8 cellular contexts compared by ENCODE assay signal in the genomic region with DNA sequence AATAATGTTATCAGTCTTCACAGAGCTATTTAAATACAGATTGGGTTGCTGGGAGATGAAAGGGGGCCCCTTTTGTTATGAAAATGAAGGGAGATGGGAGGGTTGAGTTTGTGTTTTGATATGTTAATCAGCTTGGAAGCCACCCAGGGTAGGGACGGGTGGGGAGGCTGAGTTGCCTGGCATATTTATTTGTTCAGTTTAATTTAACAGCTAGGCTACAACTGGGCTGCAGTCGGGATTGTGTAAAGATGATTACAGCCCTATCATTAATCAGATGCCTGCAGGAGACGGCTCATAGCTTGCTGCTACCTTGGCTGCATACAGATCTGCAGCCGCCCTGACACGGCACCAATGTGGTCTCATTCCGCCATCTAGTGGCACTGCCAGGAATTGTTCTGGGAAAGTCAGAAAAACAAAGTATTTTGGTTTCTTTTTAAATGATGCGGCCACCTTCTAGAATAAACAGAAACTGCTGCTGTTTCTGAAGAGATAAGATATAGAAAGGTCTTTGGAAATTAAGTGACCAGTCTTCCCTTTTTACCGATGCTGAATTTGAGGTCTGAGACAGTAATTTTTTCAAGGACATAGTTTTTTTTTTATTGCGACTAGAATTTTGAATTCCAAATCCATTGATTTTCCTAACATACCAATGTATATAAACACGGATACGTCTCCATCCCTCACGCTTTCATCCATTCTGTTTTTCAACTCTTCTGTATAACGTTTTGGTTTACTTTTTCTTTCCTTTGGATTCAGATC.
A peak's percentile ranks its signal among the peaks of the same experiment; 100 is the strongest.
DNase-seq lines count a peak whose midpoint lies in the region; ATAC-seq and TF ChIP-seq lines count a peak whose summit lies in the region.

No MANE protein-coding gene starts in this region.

- H2AFZ ChIP-seq in PC-3 (ENCODE audit: low read length) (peak overlapping the region; percentile 77), neuronal stem cell (ENCODE audit: low read length) (peak overlapping the region; percentile 53)

- no peak overlapping the region for H2BK5ac ChIP-seq in neuronal stem cell (ENCODE audit: low read length)

- H2AK5ac ChIP-seq in neuronal stem cell (ENCODE audit: low read depth, low read length): no peak overlapping the region

- H2BK12ac ChIP-seq in neuronal stem cell (ENCODE audit: low read length): no peak overlapping the region

- H3K18ac ChIP-seq in neuronal stem cell (ENCODE audit: low read length): no peak overlapping the region

- intact Hi-C loops in PC-3 (cut with micrococcal nuclease): loop anchor here (10.0 kb wide), 1 partner anchor 1286 kb away; no protein-coding TSS in a partner anchor

- H3K4me3 ChIP-seq in PC-3 (ENCODE audit: low read length): peak overlapping the region; percentile 61
- H3K4me3 ChIP-seq in neuronal stem cell (ENCODE audit: low read length in 2 of 2): no peak overlapping the region

- WGBS in neuronal stem cell (ENCODE audit: extremely low coverage in 2 of 2, insufficient read length in 2 of 2, insufficient replicate concordance in 1 of 2), 2 donors: no CpG with 5 or more reads among the region's 13 CpGs

- peak; percentile 76 for TF ChIP-seq CTCF in PC-3 (conservative IDR thresholded peaks at IDR 0.05; ENCODE audit: low read depth, low read length)
- peak; percentile 93 for TF ChIP-seq CTCF in foreskin keratinocyte (conservative IDR thresholded peaks at IDR 0.05)

- no peak overlapping the region for H4K8ac ChIP-seq in neuronal stem cell (ENCODE audit: low read depth, low read length)

- no peak overlapping the region for H3K14ac ChIP-seq in neuronal stem cell (ENCODE audit: low read length)

- H4K91ac ChIP-seq in neuronal stem cell (ENCODE audit: low read depth, low read length, poor library complexity): no peak overlapping the region

- H3K79me1 ChIP-seq in neuronal stem cell (ENCODE audit: low read depth, low read length): no peaks in the 10 kb centered on the region

- H4K20me1 ChIP-seq in PC-3 (ENCODE audit: low read length): no peaks in the 10 kb centered on the region

- H3K4ac ChIP-seq in neuronal stem cell (ENCODE audit: low read length): no peak overlapping the region

- DNase-seq in C1 segment of cervical spinal cord (lab: John Stamatoyannopoulos, UW) (peak in 11 of 14 donors; percentile 1 to 59 (median 25)), HCEC 1CT (peak; percentile 35), PC-3 (peak; percentile 66), foreskin keratinocyte (peak; percentile 17 to 42), neuronal stem cell (ENCODE audit: low spot score) (peak; percentile 70), stromal cell of bone marrow (ENCODE audit: low read depth) (peak; percentile 29)
- DNase-seq in activated T-helper 9 cell treated with anti-CD3 and anti-CD28 coated beads, Interleukin-2, amount 50 U/mL, for 16 hours (ENCODE audit: low read depth): peak; percentile 24

- no TSS peak for BruUV-seq in PC-3 (replicated peaks; lab: Mats Ljungman, UMichigan)

- peaks cover 4% of the 10 kb centered on the region; the same call in 1 of the 2 replicates for H3K4me1 ChIP-seq in PC-3 (ENCODE audit: insufficient read depth, low read length)
- H3K4me1 ChIP-seq in foreskin keratinocyte: no peaks in the 10 kb centered on the region
- peaks cover 0 to 7% of the 10 kb centered on the region in 2 donors for H3K4me1 ChIP-seq in neuronal stem cell (ENCODE audit: control insufficient read depth in 2 of 2, insufficient read depth in 1 of 2, low read depth in 1 of 2, low read length in 2 of 2)

- H3K9me2 ChIP-seq in PC-3 (replicated peaks; ENCODE audit: low read length): no peaks in the 10 kb centered on the region

- H3K4me2 ChIP-seq in PC-3 (ENCODE audit: low read length) (peak overlapping the region; percentile 86), neuronal stem cell (ENCODE audit: insufficient read depth, low read length, poor library complexity, severe bottlenecking) (no peak overlapping the region)

- H2BK15ac ChIP-seq in neuronal stem cell (ENCODE audit: low read length): no peak overlapping the region

- no peaks in the 10 kb centered on the region for H3K79me2 ChIP-seq in PC-3 (ENCODE audit: low read length)

- no peak overlapping the region for H3K23ac ChIP-seq in neuronal stem cell (ENCODE audit: low read depth, low read length, poor library complexity)

- POLR2A ChIA-PET in PC-3 (lab: Charles Lee; ENCODE audit: unreplicated experiment): no interaction called here

- H3K9me3 ChIP-seq in PC-3 (ENCODE audit: low read length): no peaks in the 10 kb centered on the region
- no peaks in the 10 kb centered on the region for H3K9me3 ChIP-seq in neuronal stem cell (replicated peaks in 1 of 2; ENCODE audit: control insufficient read depth in 2 of 2, insufficient read depth in 1 of 2, low read depth in 1 of 2, low read length in 2 of 2)

- peak; percentile 77 for ATAC-seq in PC-3
- peak; percentile 87 for ATAC-seq in foreskin keratinocyte
- ATAC-seq in HG02763 (IDR thresholded peaks at IDR 0.05; ENCODE audit: unreplicated experiment): no peak

- no peak overlapping the region for H2BK120ac ChIP-seq in neuronal stem cell (ENCODE audit: low read depth, low read length)

- H3K27me3 ChIP-seq in PC-3 (ENCODE audit: low read length): no peaks in the 10 kb centered on the region
- peaks cover 7% of the 10 kb centered on the region for H3K27me3 ChIP-seq in foreskin keratinocyte
- no peaks in the 10 kb centered on the region for H3K27me3 ChIP-seq in neuronal stem cell (ENCODE audit: control insufficient read depth in 3 of 3, insufficient read depth in 3 of 3, low read depth in 1 of 3, low read length in 3 of 3)

- CTCF ChIA-PET in PC-3 (lab: Charles Lee): interaction anchor here (1.1 kb wide), 1 partner anchor 842 kb away, joined by 3 read pairs; no protein-coding TSS in a partner anchor

- H3F3A ChIP-seq in PC-3 (ENCODE audit: low read length, unreplicated experiment): no peaks in the 10 kb centered on the region

- H3K36me3 ChIP-seq in PC-3 (ENCODE audit: low read depth, low read length): no peaks in the 10 kb centered on the region
- H3K36me3 ChIP-seq in neuronal stem cell (replicated peaks in 1 of 2; ENCODE audit: control insufficient read depth in 2 of 2, insufficient read depth in 2 of 2, low read length in 2 of 2): no peaks in the 10 kb centered on the region

- H3K27ac ChIP-seq in PC-3 (ENCODE audit: low read length) (no peak overlapping the region), foreskin keratinocyte (no peak overlapping the region), neuronal stem cell (replicated peaks; ENCODE audit: low read length) (no peak overlapping the region)

- no peak overlapping the region for H3K9ac ChIP-seq in PC-3 (ENCODE audit: low read length)
- H3K9ac ChIP-seq in neuronal stem cell (ENCODE audit: low read depth, low read length, poor library complexity): no peak overlapping the region
